In genomic region chr16:57818377-57819055, GRCh38 we compare ENCODE assay signal across 16 cellular contexts. TPM values are rescaled to one million over a fixed set of nuclear protein-coding genes. Genes with fewer than 3 reads are reported as not detected.
DNase-seq lines count a peak whose midpoint lies in the region; ATAC-seq and TF ChIP-seq lines count a peak whose summit lies in the region.
"Had no signal": no experiment of that assay in that cellular context is flagged by ENCODE, and none has a peak within 500 bp of the region (broad histone marks: within the 10 kb centered on the region; RNA-seq: fewer than 3 reads in every experiment).

No MANE protein-coding gene starts in this region.

- H3K4me3 ChIP-seq in LNCaP clone FGC (ENCODE audit: low read depth, low read length): no peak overlapping the region
- no peak overlapping the region for H3K4me3 ChIP-seq in PC-9
- H3K4me3 ChIP-seq in prostate gland: no peak overlapping the region
- H3K4me3 ChIP-seq: sigmoid colon, suprapubic skin had no signal

- no TSS peak for BruUV-seq in PC-9 (replicated peaks; lab: Mats Ljungman, UMichigan)

- WGBS in prostate gland: 32% methylated on average over 8 of the region's 8 CpGs

- H3K36me3 ChIP-seq in PC-9 (ENCODE audit: low read depth) (no peaks in the 10 kb centered on the region), prostate gland (no peaks in the 10 kb centered on the region)
- H3K36me3 ChIP-seq: sigmoid colon, suprapubic skin had no signal

- H2AFZ ChIP-seq in PC-9: no peak overlapping the region

- no peaks in the 10 kb centered on the region for H3K9me3 ChIP-seq in PC-9 (ENCODE audit: insufficient read depth, low read depth)
- H3K9me3 ChIP-seq in prostate gland: no peaks in the 10 kb centered on the region
- H3K9me3 ChIP-seq: sigmoid colon, suprapubic skin had no signal

- peak overlapping the region; percentile 29; the same call in 1 of the 2 replicates for H3K4me2 ChIP-seq in PC-9

- no peaks in the 10 kb centered on the region for H4K20me1 ChIP-seq in PC-9 (ENCODE audit: insufficient read depth)

- peak overlapping the region; percentile 42; the same call in 1 of the 2 replicates for H3K27ac ChIP-seq in PC-9
- H3K27ac ChIP-seq in prostate gland: no peak overlapping the region
- H3K27ac ChIP-seq: sigmoid colon, suprapubic skin had no signal

- H3K9me2 ChIP-seq in PC-9 (ENCODE audit: insufficient read depth): no peaks in the 10 kb centered on the region

- H3K27me3 ChIP-seq in PC-9 (ENCODE audit: insufficient read depth, low read depth): no peaks in the 10 kb centered on the region
- H3K27me3 ChIP-seq in prostate gland (replicated peaks; ENCODE audit: insufficient read depth): no peaks in the 10 kb centered on the region
- H3K27me3 ChIP-seq: sigmoid colon, suprapubic skin had no signal

- no peaks in the 10 kb centered on the region for H3K79me2 ChIP-seq in PC-9 (ENCODE audit: low read depth)

- DNase-seq in LNCaP clone FGC (ENCODE audit: low read depth) (peak; percentile 98), NCI-H2107 treated with DMSO at 0.1 percent for 48 hours (lab: John Stamatoyannopoulos, UW; ENCODE audit: unreplicated experiment) (peak; percentile 84), PC-9 (peak in 1 of 2 experiments; percentile 95), prostate gland (ENCODE audit: low spot score) (peak; percentile 64), T-helper 9 cell (no peak)
- DNase-seq: amniotic stem cell, HFFc6, hypothalamus, nucleus accumbens, Right ventricle myocardium superior, sigmoid colon, T-helper 2 cell had no signal

- H3K4me1 ChIP-seq in PC-9 (replicated peaks; ENCODE audit: insufficient read depth) (peaks cover 72% of the 10 kb centered on the region), prostate gland (replicated peaks) (no peaks in the 10 kb centered on the region)

- peaks cover 42% of the 10 kb centered on the region; the same call in 1 of the 2 replicates for H3F3A ChIP-seq in PC-9 (ENCODE audit: insufficient read depth, low read depth)

- TF ChIP-seq CTCF in LNCaP clone FGC (IDR thresholded peaks at IDR 0.05; ENCODE audit: control insufficient read depth, extremely low read depth, insufficient read depth) (no peak), PC-9 (conservative IDR thresholded peaks at IDR 0.05) (no peak), prostate gland (IDR thresholded peaks at IDR 0.05) (no peak)

- POLR2A ChIA-PET in PC-9 (lab: Charles Lee; ENCODE audit: unreplicated experiment): interaction anchor here (0.6 to 0.7 kb wide), 2 partner anchors 9 to 35 kb away, joined by 3 read pairs; no protein-coding TSS in a partner anchor

- intact Hi-C loops in PC-9 (cut with micrococcal nuclease; ENCODE audit: unreplicated experiment): loop anchor here (5.0 kb wide), 1 partner anchor 196 kb away; no protein-coding TSS in a partner anchor
- intact Hi-C loops in prostate gland (cut with DNase I): no loop called here

- CTCF ChIA-PET in PC-9 (lab: Charles Lee): no interaction called here

- TF ChIP-seq POLR2A in prostate gland (IDR thresholded peaks at IDR 0.05): no peak

- ATAC-seq in HG03342 (IDR thresholded peaks at IDR 0.05; ENCODE audit: unreplicated experiment) (no peak), HG02884 (IDR thresholded peaks at IDR 0.05; ENCODE audit: unreplicated experiment) (no peak)
- ATAC-seq: activated CD4-positive, CD25-positive, alpha-beta regulatory T cell treated with anti-CD3 and anti-CD28 coated beads, Interleukin-2, amount 50 U/mL, for 24 hours had no signal

RNA-seq across cellular contexts. Expression of gene KIFC3, which starts 16.2 kb away (rescaled TPM):
- 52.5 and 65.5 TPM in 2 replicates for total RNA-seq in PC-9 (2021)
- total RNA-seq in prostate gland: 10 to 100 TPM; 16.3 to 79.5 TPM
